In the genomic region with DNA sequence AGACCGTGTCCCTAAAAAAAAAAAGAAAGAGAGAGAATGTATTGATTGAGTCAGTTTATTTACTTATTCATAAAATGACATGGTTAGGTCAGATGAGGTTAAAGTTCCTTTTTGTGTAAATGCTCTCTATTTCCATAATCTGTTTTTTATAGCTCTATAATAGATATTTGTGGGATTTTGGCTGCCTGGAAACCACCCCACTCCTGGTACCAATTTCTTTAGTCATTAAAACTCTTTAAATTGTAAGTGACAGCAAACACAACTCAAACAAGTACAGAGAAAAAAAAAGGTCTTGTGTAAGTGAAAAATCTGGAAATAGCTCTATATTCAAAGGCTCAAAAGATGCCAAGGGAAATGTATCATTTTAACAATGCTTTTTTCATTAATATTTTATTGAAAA, we compare ENCODE assay signal across 28 cellular contexts.
"Had no signal": no experiment of that assay in that cellular context is flagged by ENCODE, and none has a peak within 500 bp of the region (broad histone marks: within the 10 kb centered on the region; RNA-seq: fewer than 3 reads in every experiment).

No MANE protein-coding gene starts in this region.

- H3K4me2 ChIP-seq: hepatocyte had no signal

- H3K9me3 Mint-ChIP-seq: effector memory CD8-positive, alpha-beta T cell had no signal

- H2AFZ ChIP-seq: hepatocyte had no signal

- DNase-seq: colonic mucosa; cortex of kidney; dermis blood vessel endothelial cell; dorsolateral prefrontal cortex; effector CD4-positive, alpha-beta T cell; effector CD8-positive, alpha-beta T cell; effector memory CD4-positive, alpha-beta T cell; effector memory CD8-positive, alpha-beta T cell; erythroblast; esophagus squamous epithelium; foreskin fibroblast; foreskin keratinocyte; foreskin melanocyte; gastrocnemius medialis; glutamatergic neuron; heart left ventricle; heart right ventricle had no signal

- H3K4me3 ChIP-seq: colonic mucosa, coronary artery, dorsolateral prefrontal cortex, esophagus muscularis mucosa, esophagus squamous epithelium, gastrocnemius medialis, gastroesophageal sphincter, heart left ventricle, heart right ventricle, hepatocyte had no signal

- H3K4me3 Mint-ChIP-seq: dendritic cell treated with granulocyte-macrophage colony-stimulating factor and Interleukin-4, amounts not matched to agents 40 ng/mL and 50 ng/mL, for 4 days; effector memory CD8-positive, alpha-beta T cell had no signal

- FAIRE-seq: colon, endometrium, endothelial cell of umbilical vein, frontal cortex had no signal

- H3K27ac ChIP-seq: colonic mucosa, coronary artery, dorsolateral prefrontal cortex, epithelial cell of prostate, esophagus muscularis mucosa, esophagus squamous epithelium, foreskin keratinocyte, gastrocnemius medialis, gastroesophageal sphincter, heart left ventricle, heart right ventricle, hepatocyte had no signal

- H3K4me1 ChIP-seq: colonic mucosa, esophagus muscularis mucosa, esophagus squamous epithelium, foreskin keratinocyte, gastrocnemius medialis, gastroesophageal sphincter, heart left ventricle, heart right ventricle had no signal

- H3K27ac Mint-ChIP-seq: dendritic cell treated with granulocyte-macrophage colony-stimulating factor and Interleukin-4, amounts not matched to agents 40 ng/mL and 50 ng/mL, for 4 days; effector memory CD8-positive, alpha-beta T cell had no signal

- H3K27me3 Mint-ChIP-seq: dendritic cell treated with granulocyte-macrophage colony-stimulating factor and Interleukin-4, amounts not matched to agents 40 ng/mL and 50 ng/mL, for 4 days had no signal

- H3K36me3 ChIP-seq: colonic mucosa, esophagus muscularis mucosa, esophagus squamous epithelium, gastrocnemius medialis, gastroesophageal sphincter, heart left ventricle, heart right ventricle had no signal

- H3K27me3 ChIP-seq: colonic mucosa, dorsolateral prefrontal cortex, esophagus muscularis mucosa, esophagus squamous epithelium, foreskin keratinocyte, gastrocnemius medialis, gastroesophageal sphincter, heart left ventricle, heart right ventricle, hepatocyte had no signal

- H3K79me2 ChIP-seq: hepatocyte had no signal

- H3K9me3 ChIP-seq: colonic mucosa, gastrocnemius medialis had no signal

- ATAC-seq: effector memory CD8-positive, alpha-beta T cell; esophagus mucosa; foreskin keratinocyte; gastrocnemius medialis; gastroesophageal sphincter; heart left ventricle; heart right ventricle had no signal
